ENCODE assay signal across 8 cellular contexts in genomic region chr18:62957885-62958472, GRCh38.
DNase-seq lines count a peak whose midpoint lies in the region; ATAC-seq and TF ChIP-seq lines count a peak whose summit lies in the region.

No MANE protein-coding gene starts in this region.

- peak; percentile 34 for TF ChIP-seq CTCF in retinal pigment epithelial cell (conservative IDR thresholded peaks at IDR 0.05; ENCODE audit: low read depth, low read length)

- intact Hi-C loops in Right ventricle myocardium superior (cut with DNase I) (no loop called here), cardiac septum (cut with DNase I) (loop anchor here (5.0 kb wide), 1 partner anchor 241 kb away; the partner anchor contains the start of gene PHLPP1)

- ATAC-seq in Right ventricle myocardium superior (ENCODE audit: poor library complexity) = peak; percentile 39
- no peak for ATAC-seq in GM21528 (IDR thresholded peaks at IDR 0.05; ENCODE audit: low FRiP score, unreplicated experiment)
- ATAC-seq in GM21367 (IDR thresholded peaks at IDR 0.05; ENCODE audit: unreplicated experiment) = no peak

- no peak overlapping the region for H3K4me3 ChIP-seq in retinal pigment epithelial cell (ENCODE audit: low read length)

- DNase-seq in Right ventricle myocardium superior = no peak
- no peak for DNase-seq in cardiac septum (ENCODE audit: low spot score)
- DNase-seq in KG1 (lab: John Stamatoyannopoulos, UW) = peak; percentile 30
- peak; percentile 18 for DNase-seq in activated CD4-positive, alpha-beta T cell treated with anti-CD3 and anti-CD28 coated beads, Interleukin-2, amount 50 U/mL, for 1 hour
- peak; percentile 21 for DNase-seq in fibroblast of gingiva (ENCODE audit: low read depth)
- DNase-seq in retinal pigment epithelial cell (ENCODE audit: low read depth) = no peak

Comparison
In these comparisons a context has a peak if more than half of its experiments do, and no peak if none do; other contexts are left out.
1. DNase-seq: peak in KG1 (single experiment), activated CD4-positive, alpha-beta T cell treated with anti-CD3 and anti-CD28 coated beads, Interleukin-2, amount 50 U/mL, for 1 hour (single experiment) and fibroblast of gingiva (single experiment); none in Right ventricle myocardium superior (single experiment), cardiac septum (single experiment) and retinal pigment epithelial cell (single experiment).